ENCODE assay signal across 15 cellular contexts in genomic region chr2:2706306-2706705, GRCh38.
"Had no signal": no experiment of that assay in that cellular context is flagged by ENCODE, and none has a peak within 500 bp of the region (broad histone marks: within the 10 kb centered on the region; RNA-seq: fewer than 3 reads in every experiment).

No MANE protein-coding gene starts in this region.

- H3K27ac ChIP-seq: sigmoid colon, tibial nerve had no signal

- ATAC-seq: activated T-cell treated with anti-CD3 and anti-CD28 coated beads, Interleukin-2, amount 50 U/mL, for 72 hours; left ventricle myocardium superior; naive thymus-derived CD4-positive, alpha-beta T cell; stimulated activated memory B cell treated with anti-CD40 and anti-IgM and Interleukin-4, amounts not matched to agents 10 μg/mL and 1 μg/mL and 100 μg/mL, for 72 hours had no signal

- H3K9me3 ChIP-seq: sigmoid colon, tibial nerve had no signal

- H3K4me3 ChIP-seq: sigmoid colon, tibial nerve had no signal

- H3K9me3 Mint-ChIP-seq: activated naive CD4-positive, alpha-beta T cell treated with anti-CD3 and anti-CD28 coated beads, Interleukin-2, amount 50 U/mL, for 24 hours; activated T-cell treated with anti-CD3 and anti-CD28 coated beads, Interleukin-2, amount 50 U/mL, for 72 hours; dendritic cell treated with granulocyte-macrophage colony-stimulating factor and Interleukin-4, amounts not matched to agents 40 ng/mL and 50 ng/mL, for 4 days; memory B cell; naive thymus-derived CD4-positive, alpha-beta T cell; stimulated activated memory B cell treated with anti-CD40 and anti-IgM and Interleukin-4, amounts not matched to agents 10 μg/mL and 1 μg/mL and 100 μg/mL, for 72 hours had no signal

- H3K27ac Mint-ChIP-seq: activated naive CD4-positive, alpha-beta T cell treated with anti-CD3 and anti-CD28 coated beads, Interleukin-2, amount 50 U/mL, for 24 hours; activated T-cell treated with anti-CD3 and anti-CD28 coated beads, Interleukin-2, amount 50 U/mL, for 72 hours; dendritic cell treated with granulocyte-macrophage colony-stimulating factor and Interleukin-4, amounts not matched to agents 40 ng/mL and 50 ng/mL, for 4 days; memory B cell had no signal

- H3K27me3 Mint-ChIP-seq: activated naive CD4-positive, alpha-beta T cell treated with anti-CD3 and anti-CD28 coated beads, Interleukin-2, amount 50 U/mL, for 24 hours; memory B cell; naive thymus-derived CD4-positive, alpha-beta T cell; stimulated activated memory B cell treated with anti-CD40 and anti-IgM and Interleukin-4, amounts not matched to agents 10 μg/mL and 1 μg/mL and 100 μg/mL, for 72 hours had no signal

- DNase-seq: activated CD4-positive, alpha-beta T cell treated with anti-CD3 and anti-CD28 coated beads, Interleukin-2, amount 50 U/mL, for 1 hour; activated CD4-positive, CD25-positive, alpha-beta regulatory T cell treated with anti-CD3 and anti-CD28 coated beads, Interleukin-2, amount 50 U/mL, for 72 hours; activated gamma-delta T cell; activated T-cell treated with anti-CD3 and anti-CD28 coated beads, Interleukin-2, amount 50 U/mL, for 72 hours; effector memory CD4-positive, alpha-beta T cell; left ventricle myocardium superior; naive thymus-derived CD4-positive, alpha-beta T cell; sigmoid colon; stimulated activated CD4-positive, alpha-beta T cell treated with anti-CD3 and anti-CD28 coated beads, Interleukin-4, amount 100 ng/mL, for 4 hours; T1000 had no signal

- H3K36me3 Mint-ChIP-seq: activated naive CD4-positive, alpha-beta T cell treated with anti-CD3 and anti-CD28 coated beads, Interleukin-2, amount 50 U/mL, for 24 hours; memory B cell; naive thymus-derived CD4-positive, alpha-beta T cell; stimulated activated memory B cell treated with anti-CD40 and anti-IgM and Interleukin-4, amounts not matched to agents 10 μg/mL and 1 μg/mL and 100 μg/mL, for 72 hours had no signal

- H3K4me1 ChIP-seq: sigmoid colon, tibial nerve had no signal

- H3K4me3 Mint-ChIP-seq: activated naive CD4-positive, alpha-beta T cell treated with anti-CD3 and anti-CD28 coated beads, Interleukin-2, amount 50 U/mL, for 24 hours; activated T-cell treated with anti-CD3 and anti-CD28 coated beads, Interleukin-2, amount 50 U/mL, for 72 hours; dendritic cell treated with granulocyte-macrophage colony-stimulating factor and Interleukin-4, amounts not matched to agents 40 ng/mL and 50 ng/mL, for 4 days; memory B cell; stimulated activated memory B cell treated with anti-CD40 and anti-IgM and Interleukin-4, amounts not matched to agents 10 μg/mL and 1 μg/mL and 100 μg/mL, for 72 hours had no signal

- H3K27me3 ChIP-seq: sigmoid colon, tibial nerve had no signal

- H3K36me3 ChIP-seq: sigmoid colon, tibial nerve had no signal
